7 cellular contexts compared by ENCODE assay signal in the genomic region with DNA sequence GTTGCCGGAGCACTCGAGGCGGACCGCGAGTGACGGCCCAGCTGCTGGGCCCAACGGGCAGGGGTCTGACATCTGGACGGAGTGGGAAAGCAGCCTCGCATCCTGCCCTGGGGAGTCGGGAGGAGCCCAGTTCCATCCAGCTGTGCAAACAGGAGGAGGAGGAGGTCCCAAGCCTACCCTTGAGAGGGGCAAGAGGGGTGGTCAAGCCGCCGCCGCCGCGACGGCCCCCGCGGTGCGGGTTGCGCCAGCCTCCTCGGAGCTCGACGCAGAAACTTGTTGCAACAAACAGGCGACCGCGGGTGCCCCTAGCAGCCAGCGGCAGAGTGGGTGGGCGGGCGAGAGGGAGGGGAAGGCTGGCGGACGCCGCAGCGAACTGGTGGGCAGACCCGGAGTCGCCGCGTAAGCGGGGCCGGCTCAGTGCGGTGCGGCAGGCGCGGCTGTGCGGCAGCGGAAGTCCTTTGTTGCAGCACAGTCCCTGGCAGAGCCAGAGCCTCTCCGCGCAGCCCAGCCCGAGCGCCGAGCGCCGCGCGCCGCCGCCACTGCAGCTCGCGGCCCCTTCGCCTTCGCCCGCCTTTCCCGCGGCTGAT.
DNase-seq lines count a peak whose midpoint lies in the region; ATAC-seq lines count a peak whose summit lies in the region.

Gene ZBTB1, plus strand, starts transcription at position 461 of the 587 bp plus-strand sequence. CDS start 16,735 bp downstream, outside the sequence.

- peak; percentile 84 for DNase-seq in NCI-H345 (lab: John Stamatoyannopoulos, UW)
- DNase-seq in activated CD4-positive, CD25-positive, alpha-beta regulatory T cell treated with anti-CD3 and anti-CD28 coated beads, Interleukin-2, amount 50 U/mL, for 16 hours (ENCODE audit: low read depth, low spot score), result peak; percentile 74
- DNase-seq in caudate nucleus (lab: John Stamatoyannopoulos, UW), result peak in 59 of 61 donors; percentile 11 to 87 (median 70)
- peak; percentile 95 for DNase-seq in islet precursor cell
- peak; percentile 72 to 82 for DNase-seq in stimulated activated CD4-positive, alpha-beta T cell treated with anti-CD3 and anti-CD28 coated beads, Interleukin-12 subunit alpha, Interleukin-12 subunit beta, amount 100 ng/mL, for 24 hours (ENCODE audit: low read depth in 2 of 2)

- ATAC-seq in GM18502 (IDR thresholded peaks at IDR 0.05; ENCODE audit: poor library complexity, unreplicated experiment) (peak; percentile 17), HG03045 (IDR thresholded peaks at IDR 0.05; ENCODE audit: unreplicated experiment) (peak; percentile 35)

- H3K27ac ChIP-seq in caudate nucleus (ENCODE audit: low read depth, low read length), result peak within 1 kb of the TSS; percentile 97

Comparison
In these comparisons a context has a peak if more than half of its experiments do, and no peak if none do; other contexts are left out.
1. Peak in every context shown above with its lines: DNase-seq, ATAC-seq and H3K27ac ChIP-seq.